In the genomic region with DNA sequence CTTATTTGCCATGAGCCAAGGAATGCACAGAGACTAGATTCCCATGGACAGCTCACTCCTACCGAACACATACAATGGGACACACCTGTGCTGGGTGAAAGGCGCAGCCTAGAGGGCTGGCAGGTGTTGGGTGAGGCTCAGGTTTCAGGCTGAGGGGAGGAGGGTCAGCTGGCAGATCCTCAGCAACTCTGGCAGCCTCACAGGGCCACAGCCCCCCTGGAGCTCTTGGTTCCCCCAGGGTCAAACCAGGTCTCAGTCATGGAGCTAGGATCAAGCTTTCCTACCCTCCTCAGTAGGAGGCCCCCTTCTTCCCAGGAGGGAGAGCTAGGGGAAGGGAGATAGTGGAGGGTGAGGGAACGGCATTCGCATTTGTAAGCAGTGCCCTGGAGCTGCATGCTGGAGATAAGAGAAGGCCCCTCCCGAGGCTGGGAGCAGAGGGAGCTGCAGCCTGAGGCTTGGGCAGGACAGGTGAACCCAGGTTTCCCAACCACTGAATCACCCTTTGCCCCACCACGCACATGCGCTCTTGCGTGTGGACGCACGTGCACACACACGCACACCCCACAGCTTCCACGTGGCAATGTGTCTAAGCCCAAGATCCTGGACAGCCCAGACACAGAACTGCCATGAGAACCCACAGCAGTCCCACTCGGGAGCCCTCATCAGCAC, we compare ENCODE assay signal across 12 cellular contexts. TPM values are rescaled to one million over a fixed set of nuclear protein-coding genes. Genes with fewer than 3 reads are reported as not detected.
A peak's percentile ranks its signal among the peaks of the same experiment; 100 is the strongest.
DNase-seq lines count a peak whose midpoint lies in the region; ATAC-seq and TF ChIP-seq lines count a peak whose summit lies in the region.
"Had no signal": no experiment of that assay in that cellular context is flagged by ENCODE, and none has a peak within 500 bp of the region (broad histone marks: within the 10 kb centered on the region; RNA-seq: fewer than 3 reads in every experiment).

No MANE protein-coding gene starts in this region.

- ATAC-seq in left colon (peak; percentile 91), GM19023 (IDR thresholded peaks at IDR 0.05; ENCODE audit: unreplicated experiment) (no peak), HG03280 (IDR thresholded peaks at IDR 0.05; ENCODE audit: unreplicated experiment) (no peak)

- H3K27ac ChIP-seq in RWPE1, result no peak overlapping the region
- H3K27ac ChIP-seq: SJSA1 had no signal

- intact Hi-C loops in left colon (cut with DNase I, micrococcal nuclease), result no loop called here

- POLR2A ChIA-PET in RWPE1 (lab: Yijun Ruan, JAX; ENCODE audit: low non-redundant PET), result interaction anchor here (0.6 kb wide), 1 partner anchor 16 kb away, joined by 5 read pairs; no protein-coding TSS in a partner anchor

- CTCF ChIA-PET in RWPE1 (lab: Yijun Ruan, JAX), result interaction anchor here (0.7 to 0.9 kb wide), 2 partner anchors 32 to 35 kb away, joined by 4 to 5 read pairs; no protein-coding TSS in a partner anchor

- DNase-seq in COLO668 (lab: John Stamatoyannopoulos, UW; ENCODE audit: unreplicated experiment), result peak; percentile 53
- DNase-seq in NCI-H187 treated with DMSO at 0.1 percent for 48 hours (lab: John Stamatoyannopoulos, UW), result peak; percentile 23
- DNase-seq in RWPE1 (ENCODE audit: low spot score), result peak; percentile 68
- DNase-seq in left colon, result peak; percentile 27 to 38
- no peak for DNase-seq in activated naive CD4-positive, alpha-beta T cell treated with Interleukin-2 at 50 U/mL for 16 hours
- DNase-seq in activated CD4-positive, CD25-positive, alpha-beta regulatory T cell (lab: John Stamatoyannopoulos, UW), result no peak
- DNase-seq: activated CD4-positive, alpha-beta T cell treated with anti-CD3 and anti-CD28 coated beads for 1 hour; NCI-H524 treated with DMSO at 0.1 percent for 48 hours; stimulated activated naive CD4-positive, alpha-beta T cell treated with Interleukin-2 at 50 U/mL for 16 hours had no signal

- no peak for TF ChIP-seq CTCF in RWPE1 (conservative IDR thresholded peaks at IDR 0.05; ENCODE audit: low read depth)

RNA-seq across cellular contexts. Expression of a gene that starts 26.3 kb away (rescaled TPM):
- total RNA-seq in left colon, result 100 to 1,000 TPM; 416 to 595 TPM

Comparison
In these comparisons a context has a peak if more than half of its experiments do, and no peak if none do; other contexts are left out.
1. DNase-seq: peak in COLO668 (single experiment), NCI-H187 treated with DMSO at 0.1 percent for 48 hours (single experiment), RWPE1 (single experiment) and left colon (2 of 2); none in activated naive CD4-positive, alpha-beta T cell treated with Interleukin-2 at 50 U/mL for 16 hours (single experiment) and activated CD4-positive, CD25-positive, alpha-beta regulatory T cell (0 of 4).